Comparison of ENCODE assay signal across 14 cellular contexts in the genomic region with DNA sequence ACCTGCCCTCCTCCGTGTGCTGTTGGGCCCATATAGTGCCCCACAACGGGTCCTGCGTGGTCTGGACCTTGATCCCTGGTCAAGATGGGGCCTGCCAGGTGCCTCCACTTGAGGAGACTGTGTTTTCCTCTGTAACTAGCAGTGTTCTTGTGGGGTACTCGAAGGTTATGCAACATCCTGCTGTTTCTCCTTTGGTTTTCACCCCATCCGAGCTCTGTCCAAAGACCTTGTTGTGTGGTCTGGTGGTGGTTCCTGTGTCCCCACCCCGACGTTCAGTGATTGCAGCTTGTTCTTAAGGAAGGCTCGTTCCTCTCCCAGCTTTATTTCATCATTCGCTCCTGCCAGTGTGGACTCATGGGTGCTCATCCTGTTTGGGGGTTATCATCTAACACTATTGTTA. TPM values are rescaled to one million over a fixed set of nuclear protein-coding genes. Genes with fewer than 3 reads are reported as not detected.
DNase-seq lines count a peak whose midpoint lies in the region; ATAC-seq and TF ChIP-seq lines count a peak whose summit lies in the region.
"Had no signal": no experiment of that assay in that cellular context is flagged by ENCODE, and none has a peak within 500 bp of the region (broad histone marks: within the 10 kb centered on the region; RNA-seq: fewer than 3 reads in every experiment).

No MANE protein-coding gene starts in this region.

- no peak for DNase-seq in CD4-positive, CD25-positive, alpha-beta regulatory T cell
- DNase-seq in Kasumi-1 (lab: John Stamatoyannopoulos, UW) (peak; percentile 76 to 83), posterior vena cava (ENCODE audit: low spot score) (peak; percentile 19), HEK293T (ENCODE audit: extremely low spot score) (no peak), glutamatergic neuron (no peak), NCI-H1105 treated with DMSO at 0.1 percent for 48 hours (lab: John Stamatoyannopoulos, UW) (no peak), kidney glomerular epithelial cell (lab: John Stamatoyannopoulos, UW) (no peak)
- no peak for DNase-seq in activated T-helper 2 cell treated with anti-CD3 and anti-CD28 coated beads, Interferon-gamma antibody, Interleukin-2, Interleukin-4, amounts not matched to agents 10 μg/mL and 5 μg/mL and 100 μg/mL, durations not matched to agents 14 hours and 24 hours and 36 hours (ENCODE audit: low spot score)
- DNase-seq: foreskin fibroblast; NCI-H1694; NCI-H524; stimulated activated CD4-positive, alpha-beta T cell treated with anti-CD3 and anti-CD28 coated beads, Interleukin-1b, Interleukin-23, amount 100 ng/mL, for 48 hours had no signal

- intact Hi-C loops in activated T-helper 2 cell treated with anti-CD3 and anti-CD28 coated beads, Interferon-gamma antibody, Interleukin-2, Interleukin-4, amounts not matched to agents 10 μg/mL and 5 μg/mL and 100 μg/mL, durations not matched to agents 14 hours and 24 hours and 36 hours (cut with micrococcal nuclease) = no loop called here
- intact Hi-C loops in posterior vena cava (cut with DNase I) = no loop called here

- H3K9me3 ChIP-seq in CD4-positive, CD25-positive, alpha-beta regulatory T cell (ENCODE audit: control insufficient read depth in 2 of 2, low read length in 2 of 2) = no peaks in the 10 kb centered on the region

- H3K4me3 Mint-ChIP-seq in CD4-positive, CD25-positive, alpha-beta regulatory T cell = no peak overlapping the region
- no peak overlapping the region for H3K4me3 Mint-ChIP-seq in activated T-helper 2 cell treated with anti-CD3 and anti-CD28 coated beads, Interferon-gamma antibody, Interleukin-2, Interleukin-4, amounts not matched to agents 10 μg/mL and 5 μg/mL and 100 μg/mL, durations not matched to agents 14 hours and 24 hours and 36 hours (ENCODE audit: low read depth)
- H3K4me3 Mint-ChIP-seq in glutamatergic neuron (ENCODE audit: unreplicated experiment) = no peak overlapping the region
- H3K4me3 Mint-ChIP-seq: GM23338 had no signal

- peaks cover 2% of the 10 kb centered on the region for H3K36me3 ChIP-seq in CD4-positive, CD25-positive, alpha-beta regulatory T cell (ENCODE audit: control insufficient read depth, insufficient read depth, low read length)

- no peaks in the 10 kb centered on the region for H3K27me3 Mint-ChIP-seq in CD4-positive, CD25-positive, alpha-beta regulatory T cell
- H3K27me3 Mint-ChIP-seq in activated T-helper 2 cell treated with anti-CD3 and anti-CD28 coated beads, Interferon-gamma antibody, Interleukin-2, Interleukin-4, amounts not matched to agents 10 μg/mL and 5 μg/mL and 100 μg/mL, durations not matched to agents 14 hours and 24 hours and 36 hours (ENCODE audit: low read depth) = no peaks in the 10 kb centered on the region
- peaks cover 7% of the 10 kb centered on the region for H3K27me3 Mint-ChIP-seq in glutamatergic neuron (ENCODE audit: unreplicated experiment)

- TF ChIP-seq CTCF in glutamatergic neuron (IDR thresholded peaks at IDR 0.05; ENCODE audit: partially characterized antibody, unreplicated experiment) = no peak

- CTCF ChIA-PET in HEK293T (lab: Yijun Ruan, JAX) = no interaction called here

- H3K9me3 Mint-ChIP-seq in CD4-positive, CD25-positive, alpha-beta regulatory T cell = peaks cover 0 to 1% (median 0%) of the 10 kb centered on the region in 7 donors
- H3K9me3 Mint-ChIP-seq in activated T-helper 2 cell treated with anti-CD3 and anti-CD28 coated beads, Interferon-gamma antibody, Interleukin-2, Interleukin-4, amounts not matched to agents 10 μg/mL and 5 μg/mL and 100 μg/mL, durations not matched to agents 14 hours and 24 hours and 36 hours = no peaks in the 10 kb centered on the region
- peaks cover 14% of the 10 kb centered on the region for H3K9me3 Mint-ChIP-seq in glutamatergic neuron (ENCODE audit: unreplicated experiment)
- H3K9me3 Mint-ChIP-seq: GM23338 had no signal

- H3K27ac ChIP-seq in CD4-positive, CD25-positive, alpha-beta regulatory T cell (ENCODE audit: insufficient read depth, low read length, poor library complexity, severe bottlenecking) = no peak overlapping the region

- H3K27me3 ChIP-seq in CD4-positive, CD25-positive, alpha-beta regulatory T cell (ENCODE audit: control insufficient read depth, insufficient read depth, low read length) = no peaks in the 10 kb centered on the region

- peaks cover 25% of the 10 kb centered on the region for H3K4me1 ChIP-seq in CD4-positive, CD25-positive, alpha-beta regulatory T cell (ENCODE audit: control insufficient read depth, insufficient read depth, low read length, poor library complexity, severe bottlenecking)

- no peak for ATAC-seq in CD4-positive, CD25-positive, alpha-beta regulatory T cell (ENCODE audit: low read depth in 2 of 2)
- ATAC-seq: GM23338 had no signal

- POLR2A ChIA-PET in HEK293T (lab: Yijun Ruan, JAX) = no interaction called here

- H3K4me3 ChIP-seq in CD4-positive, CD25-positive, alpha-beta regulatory T cell (ENCODE audit: low read depth, low read length) = no peak overlapping the region
- H3K4me3 ChIP-seq: GM23338 had no signal

- peaks cover 17% of the 10 kb centered on the region for H3K36me3 Mint-ChIP-seq in CD4-positive, CD25-positive, alpha-beta regulatory T cell
- peaks cover 39% of the 10 kb centered on the region for H3K36me3 Mint-ChIP-seq in activated T-helper 2 cell treated with anti-CD3 and anti-CD28 coated beads, Interferon-gamma antibody, Interleukin-2, Interleukin-4, amounts not matched to agents 10 μg/mL and 5 μg/mL and 100 μg/mL, durations not matched to agents 14 hours and 24 hours and 36 hours (ENCODE audit: low read depth)
- H3K36me3 Mint-ChIP-seq in glutamatergic neuron (ENCODE audit: unreplicated experiment) = peaks cover 10% of the 10 kb centered on the region

- H3K27ac Mint-ChIP-seq in CD4-positive, CD25-positive, alpha-beta regulatory T cell = peak overlapping the region in 2 of 3 donors; percentile 28 to 67
- peak overlapping the region; percentile 61 for H3K27ac Mint-ChIP-seq in activated T-helper 2 cell treated with anti-CD3 and anti-CD28 coated beads, Interferon-gamma antibody, Interleukin-2, Interleukin-4, amounts not matched to agents 10 μg/mL and 5 μg/mL and 100 μg/mL, durations not matched to agents 14 hours and 24 hours and 36 hours
- no peak overlapping the region for H3K27ac Mint-ChIP-seq in glutamatergic neuron (ENCODE audit: unreplicated experiment)

- H3K4me1 Mint-ChIP-seq in CD4-positive, CD25-positive, alpha-beta regulatory T cell = peaks cover 13 to 52% (median 32%) of the 10 kb centered on the region in 4 donors
- peaks cover 59% of the 10 kb centered on the region for H3K4me1 Mint-ChIP-seq in activated T-helper 2 cell treated with anti-CD3 and anti-CD28 coated beads, Interferon-gamma antibody, Interleukin-2, Interleukin-4, amounts not matched to agents 10 μg/mL and 5 μg/mL and 100 μg/mL, durations not matched to agents 14 hours and 24 hours and 36 hours (ENCODE audit: low read depth)
- H3K4me1 Mint-ChIP-seq in glutamatergic neuron (ENCODE audit: low read depth, unreplicated experiment) = peaks cover 35% of the 10 kb centered on the region

TF ChIP-seq in HEK293T, 16 proteins besides CTCF, POLR2A, EP300 and RAD21:
- TF ChIP-seq ZNF384 (IDR thresholded peaks at IDR 0.05) (no peak), CTBP1 (IDR thresholded peaks at IDR 0.05; ENCODE audit: borderline replicate concordance) (no peak), FOXA1 (IDR thresholded peaks at IDR 0.05) (no peak), FOXK2 (IDR thresholded peaks at IDR 0.05) (no peak), SUZ12 (IDR thresholded peaks at IDR 0.05) (no peak), SP1 (IDR thresholded peaks at IDR 0.05) (no peak), LEF1 (IDR thresholded peaks at IDR 0.05; ENCODE audit: borderline replicate concordance) (no peak), BHLHE40 (IDR thresholded peaks at IDR 0.05; ENCODE audit: borderline replicate concordance) (no peak), PKNOX1 (IDR thresholded peaks at IDR 0.05) (no peak), ARNT (IDR thresholded peaks at IDR 0.05) (no peak), ELF4 (IDR thresholded peaks at IDR 0.05) (no peak), FOXM1 (IDR thresholded peaks at IDR 0.05; ENCODE audit: borderline replicate concordance) (no peak), NFRKB (IDR thresholded peaks at IDR 0.05) (no peak), TARDBP (IDR thresholded peaks at IDR 0.05) (no peak)
TF ChIP-seq in HEK293T: peak in this region for 0.

RNA-seq across cellular contexts. Expression of gene ZNF750, which starts 38.7 kb away (rescaled TPM):
- not detected for total RNA-seq in CD4-positive, CD25-positive, alpha-beta regulatory T cell
- polyA plus RNA-seq in CD4-positive, CD25-positive, alpha-beta regulatory T cell = under 1 TPM in 1 of 4 donors, not detected in 3; 0.07 TPM
- not detected in 2 replicates for total RNA-seq in activated T-helper 2 cell treated with anti-CD3 and anti-CD28 coated beads, Interferon-gamma antibody, Interleukin-2, Interleukin-4, amounts not matched to agents 10 μg/mL and 5 μg/mL and 100 μg/mL, durations not matched to agents 14 hours and 24 hours and 36 hours
- not detected for total RNA-seq in posterior vena cava
- total RNA-seq in glutamatergic neuron (ENCODE audit: unreplicated experiment) = 1.4 TPM
- total RNA-seq: G401 had no signal

Comparison
In these comparisons a context has a peak if more than half of its experiments do, and no peak if none do; other contexts are left out.
1. DNase-seq: peak in Kasumi-1 (2 of 2) and posterior vena cava (single experiment); none in CD4-positive, CD25-positive, alpha-beta regulatory T cell (0 of 3), activated T-helper 2 cell treated with anti-CD3 and anti-CD28 coated beads, Interferon-gamma antibody, Interleukin-2, Interleukin-4, amounts not matched to agents 10 μg/mL and 5 μg/mL and 100 μg/mL, durations not matched to agents 14 hours and 24 hours and 36 hours (single experiment), HEK293T (single experiment), glutamatergic neuron (single experiment), NCI-H1105 treated with DMSO at 0.1 percent for 48 hours (single experiment) and kidney glomerular epithelial cell (single experiment).